Comparison of ENCODE assay signal across 2 cellular contexts in the genomic region with DNA sequence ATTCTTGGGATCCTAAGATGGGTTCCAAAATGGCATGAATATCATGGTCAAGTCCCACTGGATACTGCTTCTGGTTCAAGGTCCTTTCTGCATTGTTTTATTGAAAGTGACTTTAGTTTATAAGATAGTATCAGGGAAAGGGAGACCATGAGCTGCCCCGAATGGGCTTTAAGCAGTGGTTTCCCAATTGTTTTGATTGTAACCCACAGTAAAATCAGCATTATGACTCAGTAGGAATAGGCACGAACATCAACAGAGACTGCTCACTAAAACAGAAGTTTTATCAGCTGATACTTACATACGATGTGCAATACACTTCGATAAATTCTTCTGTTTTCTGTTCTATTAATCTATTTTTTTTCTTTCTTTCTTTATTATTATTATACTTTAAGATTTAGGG. TPM values are rescaled to one million over a fixed set of nuclear protein-coding genes. Genes with fewer than 3 reads are reported as not detected.
"Had no signal": no experiment of that assay in that cellular context is flagged by ENCODE, and none has a peak within 500 bp of the region (broad histone marks: within the 10 kb centered on the region; RNA-seq: fewer than 3 reads in every experiment).

No MANE protein-coding gene starts in this region.

RNA-seq across cellular contexts. Expression of gene ZNF285, which starts 12.1 kb away (rescaled TPM):
- total RNA-seq: OCI-LY7 had no signal

RNA-seq across cellular contexts. Expression of gene ZNF112, which starts 32.8 kb away (rescaled TPM):
- total RNA-seq: OCI-LY7 had no signal
- polyA plus RNA-seq: IgD-negative memory B cell had no signal

RNA-seq across cellular contexts. Expression of gene ZNF229, which starts 59.0 kb away (rescaled TPM):
- total RNA-seq: OCI-LY7 had no signal
